1 cellular context compared by ENCODE assay signal in genomic region chr3:120983841-120984240, GRCh38.
TF ChIP-seq lines count a peak whose summit lies in the region.

No MANE protein-coding gene starts in this region.

TF ChIP-seq in WTC11, 78 proteins besides CTCF, POLR2A, EP300 and RAD21:
- TF ChIP-seq PREB (CRISPR knock-in tag; IDR thresholded peaks at IDR 0.05; ENCODE audit: borderline replicate concordance) (no peak), MLX (CRISPR knock-in tag; IDR thresholded peaks at IDR 0.05) (no peak), ZNF423 (CRISPR knock-in tag; IDR thresholded peaks at IDR 0.05) (no peak), SOX15 (CRISPR knock-in tag; IDR thresholded peaks at IDR 0.05) (no peak), E2F4 (CRISPR knock-in tag; IDR thresholded peaks at IDR 0.05; ENCODE audit: borderline replicate concordance, low read depth) (no peak), FOXP1 (CRISPR knock-in tag; IDR thresholded peaks at IDR 0.05; ENCODE audit: borderline replicate concordance) (no peak), ZBTB43 (CRISPR knock-in tag; IDR thresholded peaks at IDR 0.05) (no peak), GRHL2 (CRISPR knock-in tag; IDR thresholded peaks at IDR 0.05; ENCODE audit: insufficient replicate concordance, severe bottlenecking) (no peak), ZNF317 (CRISPR knock-in tag; IDR thresholded peaks at IDR 0.05; ENCODE audit: borderline replicate concordance, low read depth) (no peak), TP53 (CRISPR knock-in tag; IDR thresholded peaks at IDR 0.05) (no peak), USF1 (CRISPR knock-in tag; IDR thresholded peaks at IDR 0.05) (no peak), ZNF425 (CRISPR knock-in tag; conservative IDR thresholded peaks at IDR 0.05) (no peak), NR1H2 (CRISPR knock-in tag; IDR thresholded peaks at IDR 0.05) (no peak), ATF6 (CRISPR knock-in tag; IDR thresholded peaks at IDR 0.05) (no peak)
TF ChIP-seq in WTC11: peak in this region for 0.
